In the genomic region with DNA sequence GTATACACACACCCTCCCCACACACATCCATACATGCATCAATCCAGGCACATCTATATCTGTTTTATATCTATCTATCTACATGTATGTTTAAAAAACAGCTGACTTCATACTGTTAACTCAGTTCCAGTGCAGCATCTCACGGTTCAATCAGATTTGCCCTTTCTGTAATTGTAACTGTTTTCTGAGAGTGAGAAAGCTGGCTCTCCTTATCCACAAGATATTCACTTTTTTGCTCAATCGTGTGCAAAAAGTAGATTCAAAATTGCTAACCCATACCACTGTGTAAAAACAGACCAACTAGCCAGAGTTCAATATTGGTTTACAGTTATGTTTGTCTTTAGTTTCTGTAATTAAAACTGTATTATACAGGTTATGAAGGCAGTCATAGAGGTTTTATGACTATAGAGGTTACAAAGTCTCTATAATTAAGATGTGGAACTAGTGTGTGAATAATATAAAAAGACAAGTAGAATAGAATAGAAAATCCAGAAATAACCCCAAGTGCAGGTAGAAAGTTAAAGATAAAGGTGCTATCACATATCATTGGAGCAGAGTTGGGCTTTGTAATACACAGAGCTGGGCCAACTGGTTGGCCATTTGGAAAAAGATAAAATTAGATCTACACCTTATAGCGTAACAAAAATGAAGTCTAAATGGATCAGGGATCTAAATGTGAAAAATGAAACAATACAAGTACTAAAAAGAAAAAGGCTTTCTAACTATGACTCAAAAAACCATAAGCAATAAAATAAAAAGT, we compare ENCODE assay signal across 9 cellular contexts. TPM values are rescaled to one million over a fixed set of nuclear protein-coding genes. Genes with fewer than 3 reads are reported as not detected.
DNase-seq lines count a peak whose midpoint lies in the region; ATAC-seq and TF ChIP-seq lines count a peak whose summit lies in the region.
"Had no signal": no experiment of that assay in that cellular context is flagged by ENCODE, and none has a peak within 500 bp of the region (broad histone marks: within the 10 kb centered on the region; RNA-seq: fewer than 3 reads in every experiment).

No MANE protein-coding gene starts in this region.

- no peaks in the 10 kb centered on the region for H4K20me1 ChIP-seq in MM.1S (ENCODE audit: insufficient read depth, low read length)

- peak overlapping the region; percentile 93 for H3K27ac Mint-ChIP-seq in dendritic cell treated with granulocyte-macrophage colony-stimulating factor and Interleukin-4, amounts not matched to agents 40 ng/mL and 50 ng/mL, for 4 days
- H3K27ac Mint-ChIP-seq in natural killer cell: peak overlapping the region; percentile 75 to 89

- H3F3A ChIP-seq in MM.1S (ENCODE audit: insufficient read depth, low read length): peaks cover 14% of the 10 kb centered on the region; the same call in 1 of the 2 replicates

- peak in 1 of 3 donors; percentile 21 for ATAC-seq in natural killer cell
- no peak for ATAC-seq in GM18868 (IDR thresholded peaks at IDR 0.05; ENCODE audit: unreplicated experiment)
- ATAC-seq in HG03039 (IDR thresholded peaks at IDR 0.05; ENCODE audit: unreplicated experiment): no peak

- WGBS in adrenal gland, 4 donors: 23 to 33% (median 31%) methylated on average over 3 of the region's 3 CpGs

- peaks cover 32% of the 10 kb centered on the region for H3K4me1 Mint-ChIP-seq in dendritic cell treated with granulocyte-macrophage colony-stimulating factor and Interleukin-4, amounts not matched to agents 40 ng/mL and 50 ng/mL, for 4 days (ENCODE audit: low read depth)
- H3K4me1 Mint-ChIP-seq in natural killer cell: peaks cover 25 to 29% of the 10 kb centered on the region in 2 donors

- intact Hi-C loops in dendritic cell treated with granulocyte-macrophage colony-stimulating factor and Interleukin-4, amounts not matched to agents 40 ng/mL and 50 ng/mL, for 4 days (cut with micrococcal nuclease): no loop called here
- intact Hi-C loops in natural killer cell (cut with micrococcal nuclease): no loop called here
- intact Hi-C loops in adrenal gland (cut with DNase I): no loop called here

- DNase-seq in AG04450 (ENCODE audit: low read depth, low spot score): no peak
- no peak for DNase-seq in MM.1S
- no peak for DNase-seq in natural killer cell
- DNase-seq in DMS53 treated with DMSO at 0.1 percent for 48 hours (lab: John Stamatoyannopoulos, UW; ENCODE audit: unreplicated experiment): no peak
- DNase-seq in adrenal gland: no peak
- DNase-seq: activated CD8-positive, alpha-beta memory T cell treated with anti-CD3 and anti-CD28 coated beads, Interleukin-2, amount 50 U/mL, for 48 hours had no signal

- H3K4me2 ChIP-seq in MM.1S (ENCODE audit: low read depth, low read length): peak overlapping the region; percentile 84

- H3K9me2 ChIP-seq in MM.1S (replicated peaks; ENCODE audit: insufficient read depth, low read length): no peaks in the 10 kb centered on the region

- CTCF ChIA-PET in AG04450 (lab: Charles Lee): interaction anchor here (0.5 kb wide), 1 partner anchor 970 kb away, joined by 8 read pairs; no protein-coding TSS in a partner anchor

- H3K27me3 ChIP-seq in AG04450 (ENCODE audit: control insufficient read depth, insufficient read depth, low read length) (no peaks in the 10 kb centered on the region), MM.1S (replicated peaks; ENCODE audit: insufficient read depth, low read length) (no peaks in the 10 kb centered on the region), adrenal gland (no peaks in the 10 kb centered on the region)

- H3K27ac ChIP-seq in AG04450 (ENCODE audit: low read depth, low read length) (no peak overlapping the region), MM.1S (ENCODE audit: low read length) (no peak overlapping the region), adrenal gland (peak overlapping the region in 2 of 5 donors; percentile 84 to 85)

- H3K4me3 ChIP-seq in AG04450 (ENCODE audit: low read depth, low read length): peak overlapping the region; percentile 99
- peak overlapping the region; percentile 95 for H3K4me3 ChIP-seq in MM.1S (ENCODE audit: low read length)
- H3K4me3 ChIP-seq in adrenal gland: peak overlapping the region in 2 of 4 donors; percentile 47 to 79

- H3K4me3 Mint-ChIP-seq in dendritic cell treated with granulocyte-macrophage colony-stimulating factor and Interleukin-4, amounts not matched to agents 40 ng/mL and 50 ng/mL, for 4 days: peak overlapping the region; percentile 27
- H3K4me3 Mint-ChIP-seq in natural killer cell: peak overlapping the region; percentile 97

- peaks cover 38% of the 10 kb centered on the region for H3K79me2 ChIP-seq in MM.1S (ENCODE audit: low read length)

- H2AFZ ChIP-seq in MM.1S (ENCODE audit: low read length): peak overlapping the region; percentile 93; the same call in 1 of the 2 replicates

- no peak for TF ChIP-seq CTCF in AG04450 (IDR thresholded peaks at IDR 0.05; ENCODE audit: low read depth, low read length)
- TF ChIP-seq CTCF in MM.1S (IDR thresholded peaks at IDR 0.05; ENCODE audit: low read length): no peak
- no peak for TF ChIP-seq CTCF in natural killer cell (IDR thresholded peaks at IDR 0.05)
- no peak for TF ChIP-seq CTCF in adrenal gland (IDR thresholded peaks at IDR 0.05)

- peaks cover 5% of the 10 kb centered on the region for H3K9me3 Mint-ChIP-seq in dendritic cell treated with granulocyte-macrophage colony-stimulating factor and Interleukin-4, amounts not matched to agents 40 ng/mL and 50 ng/mL, for 4 days
- H3K9me3 Mint-ChIP-seq in natural killer cell: peaks cover under 1 to 3% of the 10 kb centered on the region in 2 donors

- H3K36me3 ChIP-seq in MM.1S (replicated peaks; ENCODE audit: insufficient read depth, low read length): no peaks in the 10 kb centered on the region
- peaks cover 0 to 17% of the 10 kb centered on the region in 2 donors for H3K36me3 ChIP-seq in adrenal gland (replicated peaks in 1 of 2)

- H3K4me1 ChIP-seq in MM.1S (ENCODE audit: low read length) (peaks cover 7% of the 10 kb centered on the region; the same call in 1 of the 2 replicates), adrenal gland (replicated peaks in 1 of 2) (peaks cover 6 to 27% of the 10 kb centered on the region in 2 donors)

- POLR2A ChIA-PET in AG04450 (lab: Yijun Ruan, JAX): no interaction called here

- H3K27me3 Mint-ChIP-seq in dendritic cell treated with granulocyte-macrophage colony-stimulating factor and Interleukin-4, amounts not matched to agents 40 ng/mL and 50 ng/mL, for 4 days: peaks cover under 1% of the 10 kb centered on the region
- H3K27me3 Mint-ChIP-seq in natural killer cell (ENCODE audit: low read depth in 2 of 2): peaks cover 0 to under 1% of the 10 kb centered on the region in 2 donors

- TF ChIP-seq POLR2A in adrenal gland (IDR thresholded peaks at IDR 0.05): no peak

- peaks cover 39% of the 10 kb centered on the region for H3K36me3 Mint-ChIP-seq in dendritic cell treated with granulocyte-macrophage colony-stimulating factor and Interleukin-4, amounts not matched to agents 40 ng/mL and 50 ng/mL, for 4 days (ENCODE audit: low read depth)
- H3K36me3 Mint-ChIP-seq in natural killer cell: peaks cover 6% of the 10 kb centered on the region

- H3K9ac ChIP-seq in MM.1S (ENCODE audit: low read length): peak overlapping the region; percentile 85; the same call in 1 of the 2 replicates

- H3K9me3 ChIP-seq in AG04450 (ENCODE audit: control insufficient read depth, insufficient read depth, low read length) (peaks cover under 1% of the 10 kb centered on the region), MM.1S (replicated peaks; ENCODE audit: insufficient read depth, low read length) (no peaks in the 10 kb centered on the region), adrenal gland (replicated peaks in 1 of 3) (no peaks in the 10 kb centered on the region)

RNA-seq across cellular contexts. Expression of a gene that starts 20.1 kb away (rescaled TPM):
- polyA plus RNA-seq in AG04450 (2011; rRNA removed): not detected in 2 replicates
- not detected in 2 replicates for polyA minus RNA-seq in AG04450 (2011; rRNA and poly(A)+ RNA removed)
- 1 to 10 TPM; 2.2 to 4.9 (median 2.7) TPM for total RNA-seq in natural killer cell
- total RNA-seq in adrenal gland: 10 to 100 TPM; 15.0 to 62.7 (median 29.0) TPM
- 10 to 100 TPM in 1 of 3 donors, 1 to 10 TPM in 2; 6.5 to 11.3 (median 9.9) TPM for polyA plus RNA-seq in adrenal gland
